ENCODE assay signal across 32 cellular contexts in genomic region chr1:62113505-62113904, GRCh38.
"Had no signal": no experiment of that assay in that cellular context is flagged by ENCODE, and none has a peak within 500 bp of the region (broad histone marks: within the 10 kb centered on the region; RNA-seq: fewer than 3 reads in every experiment).

No MANE protein-coding gene starts in this region.

- H3K9me3 ChIP-seq: ovary, psoas muscle, spleen, suprapubic skin, testis, tibial artery, transverse colon, upper lobe of right lung, uterus had no signal

- H3K27me3 ChIP-seq: neural progenitor cell, ovary, spleen, suprapubic skin, testis, tibial artery, transverse colon, upper lobe of right lung, uterus had no signal

- H3K27me3 Mint-ChIP-seq: naive thymus-derived CD4-positive, alpha-beta T cell; natural killer cell treated with Interleukin-12 subunit alpha and Interleukin-12 subunit beta and Interleukin-15 and Interleukin-18, amount 100 ng/mL, for 72 hours; progenitor cell of endocrine pancreas; stimulated activated memory B cell treated with anti-CD40 and anti-IgM and Interleukin-4, amounts not matched to agents 10 μg/mL and 1 μg/mL and 100 μg/mL, for 72 hours; stimulated activated naive CD8-positive, alpha-beta T cell treated with anti-CD3 and anti-CD28 coated beads, Interleukin-15, amount 100 ng/mL, for 72 hours; type B pancreatic cell had no signal

- H3K4me2 ChIP-seq: neural progenitor cell, smooth muscle cell had no signal

- H3K79me2 ChIP-seq: parathyroid adenoma had no signal

- H3K4me1 ChIP-seq: suprapubic skin, testis, tibial artery, transverse colon, upper lobe of right lung, uterus had no signal

- H3K27ac ChIP-seq: neural progenitor cell, ovary, parathyroid adenoma, psoas muscle, skin epidermis, spleen, suprapubic skin, testis, tibial artery, transverse colon, upper lobe of right lung, uterus had no signal

- H3K36me3 Mint-ChIP-seq: natural killer cell treated with Interleukin-12 subunit alpha and Interleukin-12 subunit beta and Interleukin-15 and Interleukin-18, amount 100 ng/mL, for 72 hours; neural progenitor cell had no signal

- H3K4me3 ChIP-seq: neural progenitor cell, ovary, psoas muscle, skin epidermis, smooth muscle cell, spleen, suprapubic skin, testis, tibial artery, transverse colon, upper lobe of right lung, uterus had no signal

- H3K9ac ChIP-seq: neural progenitor cell, parathyroid adenoma had no signal

- ATAC-seq: naive thymus-derived CD4-positive, alpha-beta T cell; natural killer cell treated with Interleukin-12 subunit alpha and Interleukin-12 subunit beta and Interleukin-15 and Interleukin-18, amount 100 ng/mL, for 72 hours; psoas muscle; right cardiac atrium; sciatic nerve; stimulated activated memory B cell treated with anti-CD40 and anti-IgM and Interleukin-4, amounts not matched to agents 10 μg/mL and 1 μg/mL and 100 μg/mL, for 72 hours; stimulated activated naive CD8-positive, alpha-beta T cell treated with anti-CD3 and anti-CD28 coated beads, Interleukin-15, amount 100 ng/mL, for 72 hours; stimulated activated naive CD8-positive, alpha-beta T cell treated with anti-CD3 and anti-CD28 coated beads, Interleukin-15, Interleukin-2, amounts not matched to agents 100 U/mL and 50 U/mL, for 24 hours; upper lobe of right lung had no signal

- H3K4me3 Mint-ChIP-seq: naive thymus-derived CD4-positive, alpha-beta T cell; natural killer cell treated with Interleukin-12 subunit alpha and Interleukin-12 subunit beta and Interleukin-15 and Interleukin-18, amount 100 ng/mL, for 72 hours; nephron progenitor cell; neural progenitor cell; stimulated activated memory B cell treated with anti-CD40 and anti-IgM and Interleukin-4, amounts not matched to agents 10 μg/mL and 1 μg/mL and 100 μg/mL, for 72 hours; stimulated activated naive CD8-positive, alpha-beta T cell treated with anti-CD3 and anti-CD28 coated beads, Interleukin-15, amount 100 ng/mL, for 72 hours; type B pancreatic cell had no signal

- H3K9me3 Mint-ChIP-seq: naive thymus-derived CD4-positive, alpha-beta T cell; natural killer cell treated with Interleukin-12 subunit alpha and Interleukin-12 subunit beta and Interleukin-15 and Interleukin-18, amount 100 ng/mL, for 72 hours; nephron progenitor cell; neural progenitor cell; stimulated activated memory B cell treated with anti-CD40 and anti-IgM and Interleukin-4, amounts not matched to agents 10 μg/mL and 1 μg/mL and 100 μg/mL, for 72 hours; stimulated activated naive CD8-positive, alpha-beta T cell treated with anti-CD3 and anti-CD28 coated beads, Interleukin-15, amount 100 ng/mL, for 72 hours; type B pancreatic cell had no signal

- H3K36me3 ChIP-seq: neural progenitor cell, ovary, upper lobe of right lung, uterus had no signal

- H3K27ac Mint-ChIP-seq: naive thymus-derived CD4-positive, alpha-beta T cell; natural killer cell treated with Interleukin-12 subunit alpha and Interleukin-12 subunit beta and Interleukin-15 and Interleukin-18, amount 100 ng/mL, for 72 hours; nephron progenitor cell; neural progenitor cell; stimulated activated memory B cell treated with anti-CD40 and anti-IgM and Interleukin-4, amounts not matched to agents 10 μg/mL and 1 μg/mL and 100 μg/mL, for 72 hours; type B pancreatic cell had no signal

- DNase-seq: naive thymus-derived CD4-positive, alpha-beta T cell; nephron progenitor cell; occipital lobe; ovary; posterior cingulate gyrus; psoas muscle; right cardiac atrium; spleen; stimulated activated CD4-positive, alpha-beta T cell treated with anti-CD3 and anti-CD28 coated beads, Interleukin-12 subunit alpha, Interleukin-12 subunit beta, amount 100 ng/mL, for 4 hours; stimulated activated CD4-positive, alpha-beta T cell treated with anti-CD3 and anti-CD28 coated beads, Interleukin-1b, Interleukin-23, amount 100 ng/mL, for 48 hours; stimulated activated CD4-positive, alpha-beta T cell treated with anti-CD3 and anti-CD28 coated beads, Interleukin-4, amount 100 ng/mL, for 1 hour; stimulated activated CD4-positive, alpha-beta T cell treated with anti-CD3 and anti-CD28 coated beads, Interleukin-4, amount 100 ng/mL, for 4 hours; stimulated activated CD8-positive, alpha-beta memory T cell treated with anti-CD3 and anti-CD28 coated beads, Interleukin-4, amount 100 ng/mL, for 48 hours; stimulated activated naive CD4-positive, alpha-beta T cell; stimulated activated naive CD8-positive, alpha-beta T cell treated with anti-CD3 and anti-CD28 coated beads, Interleukin-15, amount 100 ng/mL, for 72 hours; stimulated activated naive CD8-positive, alpha-beta T cell treated with anti-CD3 and anti-CD28 coated beads, Interleukin-15, Interleukin-2, amounts not matched to agents 100 U/mL and 50 U/mL, for 24 hours; substantia nigra; testis; tibial artery; transverse colon; upper lobe of right lung; uterus had no signal

- H2AFZ ChIP-seq: neural progenitor cell, parathyroid adenoma had no signal

- H3K4me1 Mint-ChIP-seq: naive thymus-derived CD4-positive, alpha-beta T cell; stimulated activated memory B cell treated with anti-CD40 and anti-IgM and Interleukin-4, amounts not matched to agents 10 μg/mL and 1 μg/mL and 100 μg/mL, for 72 hours; stimulated activated naive CD8-positive, alpha-beta T cell treated with anti-CD3 and anti-CD28 coated beads, Interleukin-15, amount 100 ng/mL, for 72 hours had no signal
